23 cellular contexts compared by ENCODE assay signal in the genomic region with DNA sequence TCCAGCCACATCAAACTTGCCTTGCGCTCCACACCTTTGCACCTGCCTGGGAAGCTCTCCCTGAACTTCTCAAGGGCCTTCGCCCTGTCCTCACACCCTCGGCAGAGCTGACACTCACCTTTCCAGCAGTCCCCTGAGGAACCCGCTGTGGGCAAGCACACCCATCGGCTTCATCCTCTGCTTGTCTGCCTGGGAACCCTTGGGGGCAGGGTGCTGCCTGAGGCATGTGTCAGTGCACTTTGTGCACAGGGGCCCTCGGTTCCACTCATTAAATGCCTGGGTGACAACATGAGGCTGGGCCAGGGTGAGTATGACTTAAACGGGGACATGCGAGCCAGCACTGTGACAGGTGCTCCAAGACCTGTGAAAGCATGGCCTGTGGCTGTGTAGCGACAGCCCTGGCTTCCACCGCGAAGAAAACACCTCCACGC. TPM values are rescaled to one million over a fixed set of nuclear protein-coding genes. Genes with fewer than 3 reads are reported as not detected.
DNase-seq lines count a peak whose midpoint lies in the region; ATAC-seq and TF ChIP-seq lines count a peak whose summit lies in the region.
"Had no signal": no experiment of that assay in that cellular context is flagged by ENCODE, and none has a peak within 500 bp of the region (broad histone marks: within the 10 kb centered on the region; RNA-seq: fewer than 3 reads in every experiment).

No MANE protein-coding gene starts in this region.

- no peak overlapping the region for H3K23ac ChIP-seq in IMR-90 (ENCODE audit: low read depth, low read length)

- H3K4me1 ChIP-seq in IMR-90 (ENCODE audit: control insufficient read depth, insufficient read depth, low read length): peaks cover 4% of the 10 kb centered on the region

- in situ Hi-C loops in IMR-90 (cut with MboI; ENCODE audit: low sequenced_read_pairs): no loop called here

- BruUV-seq in IMR-90 (replicated peaks; lab: Mats Ljungman, UMichigan): no TSS peak

- peak overlapping the region; percentile 20 for H3K27ac Mint-ChIP-seq in activated naive CD4-positive, alpha-beta T cell treated with anti-CD3 and anti-CD28 coated beads, Interleukin-2, amount 10 ng/mL, durations not matched to agents 7 days and 5 days
- no peak overlapping the region for H3K27ac Mint-ChIP-seq in glutamatergic neuron (ENCODE audit: unreplicated experiment)
- H3K27ac Mint-ChIP-seq: activated T-cell treated with anti-CD3 and anti-CD28 coated beads, Interleukin-2, amount 50 U/mL, for 72 hours; nephron progenitor cell; progenitor cell of endocrine pancreas had no signal

- POLR2A ChIA-PET in IMR-90 (lab: Charles Lee; ENCODE audit: unreplicated experiment): no interaction called here

- no peaks in the 10 kb centered on the region for H3K9me3 Mint-ChIP-seq in activated naive CD4-positive, alpha-beta T cell treated with anti-CD3 and anti-CD28 coated beads, Interleukin-2, amount 10 ng/mL, durations not matched to agents 7 days and 5 days
- H3K9me3 Mint-ChIP-seq in glutamatergic neuron (ENCODE audit: unreplicated experiment): peaks cover 20% of the 10 kb centered on the region
- H3K9me3 Mint-ChIP-seq: activated naive CD4-positive, alpha-beta T cell treated with anti-CD3 and anti-CD28 coated beads, Interleukin-2, amount 50 U/mL, for 72 hours; activated T-cell treated with anti-CD3 and anti-CD28 coated beads, Interleukin-2, amount 50 U/mL, for 72 hours; nephron progenitor cell had no signal

- H3K27ac ChIP-seq in IMR-90 (ENCODE audit: insufficient read depth, low read length): no peak overlapping the region
- H3K27ac ChIP-seq: sigmoid colon had no signal

- H2AFZ ChIP-seq in IMR-90 (replicated peaks; ENCODE audit: low read length, poor library complexity): no peak overlapping the region

- dilution Hi-C loops in IMR-90 (cut with HindIII; ENCODE audit: low sequenced_read_pairs, unreplicated experiment): no loop called here

- H3K9me3 ChIP-seq in IMR-90 (ENCODE audit: control insufficient read depth, insufficient read depth, low read length): no peaks in the 10 kb centered on the region
- H3K9me3 ChIP-seq in MG63: no peaks in the 10 kb centered on the region
- H3K9me3 ChIP-seq: sigmoid colon had no signal

- H2AK5ac ChIP-seq in IMR-90 (ENCODE audit: low read depth, low read length): no peak overlapping the region; the same call in 1 of the 2 replicates

- H3K27me3 ChIP-seq in IMR-90 (ENCODE audit: control insufficient read depth, insufficient read depth, low read length): no peaks in the 10 kb centered on the region
- no peaks in the 10 kb centered on the region for H3K27me3 ChIP-seq in MG63
- H3K27me3 ChIP-seq: sigmoid colon had no signal

- TF ChIP-seq POLR2A in IMR-90 (IDR thresholded peaks at IDR 0.05; ENCODE audit: low read depth, low read length): no peak

- no peak overlapping the region for H4K5ac ChIP-seq in IMR-90 (ENCODE audit: low read depth, low read length)

- DNase-seq in activated naive CD4-positive, alpha-beta T cell treated with anti-CD3 and anti-CD28 coated beads, Interleukin-2, amount 10 ng/mL, durations not matched to agents 7 days and 5 days: no peak
- no peak for DNase-seq in activated naive CD4-positive, alpha-beta T cell (lab: John Stamatoyannopoulos, UW)
- DNase-seq in IMR-90: no peak
- no peak for DNase-seq in glutamatergic neuron
- DNase-seq in MG63: no peak
- no peak for DNase-seq in HuH-7 (ENCODE audit: low spot score)
- no peak for DNase-seq in activated T-cell treated with anti-CD3 and anti-CD28 coated beads for 4 hours
- DNase-seq: activated CD4-positive, CD25-positive, alpha-beta regulatory T cell; activated T-cell treated with anti-CD3 and anti-CD28 coated beads, Interleukin-2, amount 50 U/mL, for 72 hours; central memory CD4-positive, alpha-beta T cell; islet precursor cell; MM.1S; NCI-H1417 treated with DMSO at 0.1 percent for 48 hours; NCI-H82; nephron progenitor cell; stimulated activated CD8-positive, alpha-beta memory T cell treated with anti-CD3 and anti-CD28 coated beads, Interleukin-4, amount 100 ng/mL, for 48 hours; T1000 had no signal

- peaks cover 15% of the 10 kb centered on the region; the same call in 1 of the 2 replicates for H3K9me1 ChIP-seq in IMR-90 (ENCODE audit: insufficient read depth, low read length)

- no peak for TF ChIP-seq RAD21 in IMR-90 (IDR thresholded peaks at IDR 0.05; ENCODE audit: low read length)

- H4K8ac ChIP-seq in IMR-90 (ENCODE audit: low read depth in 2 of 2, low read length in 2 of 2): no peak overlapping the region

- peaks cover 37% of the 10 kb centered on the region for H3K4me1 Mint-ChIP-seq in activated naive CD4-positive, alpha-beta T cell treated with anti-CD3 and anti-CD28 coated beads, Interleukin-2, amount 10 ng/mL, durations not matched to agents 7 days and 5 days
- peaks cover 5% of the 10 kb centered on the region for H3K4me1 Mint-ChIP-seq in glutamatergic neuron (ENCODE audit: low read depth, unreplicated experiment)

- H2BK5ac ChIP-seq in IMR-90 (ENCODE audit: low read depth, low read length, poor library complexity, severe bottlenecking): no peak overlapping the region

- H3K79me1 ChIP-seq in IMR-90 (ENCODE audit: low read depth in 1 of 2, low read length in 2 of 2): peaks cover 3 to 29% of the 10 kb centered on the region in 2 experiments; a peak in 2 of 4 replicates

- H2BK120ac ChIP-seq in IMR-90 (ENCODE audit: low read depth, low read length): no peak overlapping the region

- no peak overlapping the region for H3K9ac ChIP-seq in IMR-90 (ENCODE audit: low read depth, low read length)

- no peak overlapping the region for H3K56ac ChIP-seq in IMR-90 (ENCODE audit: extremely low read depth, insufficient read depth, low read length)

- intact Hi-C loops in IMR-90 (cut with micrococcal nuclease): no loop called here

- TF ChIP-seq CTCF in IMR-90 (conservative IDR thresholded peaks at IDR 0.05; ENCODE audit: low read depth, low read length) (no peak), glutamatergic neuron (IDR thresholded peaks at IDR 0.05; ENCODE audit: partially characterized antibody, unreplicated experiment) (no peak)

- WGBS in IMR-90 (ENCODE audit: extremely low coverage in 2 of 2, insufficient read length in 1 of 2), 2 experiments: 95% methylated on average over 10 of the region's 12 CpGs; no CpG with 5 or more reads in 1 of the 2 experiments

- H3K4ac ChIP-seq in IMR-90 (ENCODE audit: low read depth, low read length): no peak overlapping the region

- no peak overlapping the region for H3K4me3 ChIP-seq in IMR-90 (ENCODE audit: insufficient read depth, low read depth, low read length)
- H3K4me3 ChIP-seq in MG63: no peak overlapping the region
- H3K4me3 ChIP-seq: K562, sigmoid colon had no signal

- H3K18ac ChIP-seq in IMR-90 (ENCODE audit: low read depth, low read length): no peak overlapping the region

- H2BK15ac ChIP-seq in IMR-90 (ENCODE audit: low read depth, low read length): no peak overlapping the region; the same call in 2 of the 3 replicates

- no peak overlapping the region for H3K4me2 ChIP-seq in IMR-90 (ENCODE audit: low read depth, low read length)

- H4K91ac ChIP-seq in IMR-90 (ENCODE audit: insufficient read depth, low read depth, low read length): no peak overlapping the region

- no peak overlapping the region for H3K14ac ChIP-seq in IMR-90 (replicated peaks; ENCODE audit: low read depth, low read length)

- H3K36me3 Mint-ChIP-seq in activated naive CD4-positive, alpha-beta T cell treated with anti-CD3 and anti-CD28 coated beads, Interleukin-2, amount 10 ng/mL, durations not matched to agents 7 days and 5 days: no peaks in the 10 kb centered on the region
- H3K36me3 Mint-ChIP-seq in glutamatergic neuron (ENCODE audit: unreplicated experiment): no peaks in the 10 kb centered on the region
- H3K36me3 Mint-ChIP-seq: activated naive CD4-positive, alpha-beta T cell treated with anti-CD3 and anti-CD28 coated beads, Interleukin-2, amount 50 U/mL, for 72 hours had no signal

- peaks cover 3% of the 10 kb centered on the region for H3K27me3 Mint-ChIP-seq in activated naive CD4-positive, alpha-beta T cell treated with anti-CD3 and anti-CD28 coated beads, Interleukin-2, amount 10 ng/mL, durations not matched to agents 7 days and 5 days
- peaks cover 19% of the 10 kb centered on the region for H3K27me3 Mint-ChIP-seq in glutamatergic neuron (ENCODE audit: unreplicated experiment)
- H3K27me3 Mint-ChIP-seq: progenitor cell of endocrine pancreas had no signal

- H4K20me1 ChIP-seq in IMR-90 (ENCODE audit: insufficient read depth, low read length): no peaks in the 10 kb centered on the region

- peak overlapping the region; percentile 90 for H2AK9ac ChIP-seq in IMR-90 (replicated peaks; ENCODE audit: low read depth, low read length, poor library complexity)

- H3K36me3 ChIP-seq in IMR-90 (ENCODE audit: control insufficient read depth, insufficient read depth, low read length) (peaks cover 27% of the 10 kb centered on the region; the same call in 1 of the 2 replicates), MG63 (peaks cover 15% of the 10 kb centered on the region)
- H3K36me3 ChIP-seq: sigmoid colon had no signal

- CTCF ChIA-PET in activated naive CD4-positive, alpha-beta T cell treated with anti-CD3 and anti-CD28 coated beads, Interleukin-2, amount 10 ng/mL, durations not matched to agents 7 days and 5 days (lab: Charles Lee): interaction anchor here (2.5 kb wide), 1 partner anchor 11 kb away, joined by 8 read pairs; the partner anchor contains the start of gene RCE1
- CTCF ChIA-PET in IMR-90 (lab: Yijun Ruan, JAX): interaction anchor here (0.6 kb wide), 1 partner anchor 200 kb away, joined by 3 read pairs; no protein-coding TSS in a partner anchor

- H2BK20ac ChIP-seq in IMR-90 (ENCODE audit: low read depth, low read length): no peak overlapping the region

- ATAC-seq in IMR-90 (ENCODE audit: low read depth): no peak
- ATAC-seq in GM21381 (IDR thresholded peaks at IDR 0.05; ENCODE audit: unreplicated experiment): no peak
- ATAC-seq: activated naive CD4-positive, alpha-beta T cell treated with anti-CD3 and anti-CD28 coated beads, Interleukin-2, amount 50 U/mL, for 72 hours; activated T-cell treated with anti-CD3 and anti-CD28 coated beads, Interleukin-2, amount 50 U/mL, for 72 hours; HCT116; K562 had no signal

- H3K4me3 Mint-ChIP-seq in activated naive CD4-positive, alpha-beta T cell treated with anti-CD3 and anti-CD28 coated beads, Interleukin-2, amount 10 ng/mL, durations not matched to agents 7 days and 5 days: peak overlapping the region; percentile 15
- H3K4me3 Mint-ChIP-seq in glutamatergic neuron (ENCODE audit: unreplicated experiment): peak overlapping the region; percentile 20
- H3K4me3 Mint-ChIP-seq: nephron progenitor cell had no signal

RNA-seq across cellular contexts. Expression of gene LRFN4, which starts 2.6 kb away (rescaled TPM):
- total RNA-seq in IMR-90 (2012; rRNA removed) (6.1 and 7.8 TPM in 2 replicates), glutamatergic neuron (ENCODE audit: unreplicated experiment) (67.1 TPM)
- polyA plus RNA-seq in IMR-90 (2012; rRNA removed): 18.9 and 24.9 TPM in 2 replicates
- polyA plus RNA-seq in IMR-90 (2012; cell fraction: cytosol; rRNA removed): 13.7 and 28.5 TPM in 2 replicates
- polyA plus RNA-seq in IMR-90 (2012; cell fraction: nucleus; rRNA removed; ENCODE audit: low replicate concordance): 33.5 and 98.4 TPM in 2 replicates
- 22.4 and 42.8 TPM in 2 replicates for total RNA-seq in MG63 (2014; rRNA removed; shearing (Covaris generic); ENCODE audit: low replicate concordance)

RNA-seq across cellular contexts. Expression of gene RCE1, which starts 11.0 kb away (rescaled TPM):
- 5.6 and 6.6 TPM in 2 replicates for total RNA-seq in IMR-90 (2012; rRNA removed)
- 19.4 and 21.1 TPM in 2 replicates for polyA plus RNA-seq in IMR-90 (2012; rRNA removed)
- 14.3 and 24.4 TPM in 2 replicates for polyA plus RNA-seq in IMR-90 (2012; cell fraction: cytosol; rRNA removed)
- polyA plus RNA-seq in IMR-90 (2012; cell fraction: nucleus; rRNA removed; ENCODE audit: low replicate concordance): 41.3 and 99.0 TPM in 2 replicates
- 30.6 TPM for total RNA-seq in glutamatergic neuron (ENCODE audit: unreplicated experiment)
- total RNA-seq in MG63 (2014; rRNA removed; shearing (Covaris generic); ENCODE audit: low replicate concordance): 16.4 and 17.2 TPM in 2 replicates
